16 cellular contexts compared by ENCODE assay signal in genomic region chr3:16334909-16335308, GRCh38.
DNase-seq lines count a peak whose midpoint lies in the region; ATAC-seq and TF ChIP-seq lines count a peak whose summit lies in the region.
"Had no signal": no experiment of that assay in that cellular context is flagged by ENCODE, and none has a peak within 500 bp of the region (broad histone marks: within the 10 kb centered on the region; RNA-seq: fewer than 3 reads in every experiment).

No MANE protein-coding gene starts in this region.

- no peaks in the 10 kb centered on the region for H3K27me3 Mint-ChIP-seq in activated naive CD4-positive, alpha-beta T cell treated with anti-CD3 and anti-CD28 coated beads, Interleukin-2, amount 50 U/mL, for 24 hours
- no peaks in the 10 kb centered on the region for H3K27me3 Mint-ChIP-seq in activated naive CD8-positive, alpha-beta T cell
- no peaks in the 10 kb centered on the region for H3K27me3 Mint-ChIP-seq in T-helper 2 cell treated with Interferon-gamma antibody and Interleukin-4, amounts not matched to agents 5 μg/mL and 100 μg/mL, for 36 hours (ENCODE audit: low read depth)

- H3K4me3 Mint-ChIP-seq in activated naive CD4-positive, alpha-beta T cell treated with anti-CD3 and anti-CD28 coated beads, Interleukin-2, amount 50 U/mL, for 24 hours, result peak overlapping the region; percentile 12
- H3K4me3 Mint-ChIP-seq in activated naive CD8-positive, alpha-beta T cell, result no peak overlapping the region
- H3K4me3 Mint-ChIP-seq in T-helper 2 cell treated with Interferon-gamma antibody and Interleukin-4, amounts not matched to agents 5 μg/mL and 100 μg/mL, for 36 hours, result no peak overlapping the region
- H3K4me3 Mint-ChIP-seq: GM23338, mesothelial cell of epicardium had no signal

- peaks cover 13% of the 10 kb centered on the region for H3K9me3 Mint-ChIP-seq in activated naive CD4-positive, alpha-beta T cell treated with anti-CD3 and anti-CD28 coated beads, Interleukin-2, amount 50 U/mL, for 24 hours
- peaks cover 10% of the 10 kb centered on the region for H3K9me3 Mint-ChIP-seq in activated naive CD8-positive, alpha-beta T cell (ENCODE audit: low read depth)
- H3K9me3 Mint-ChIP-seq in T-helper 2 cell treated with Interferon-gamma antibody and Interleukin-4, amounts not matched to agents 5 μg/mL and 100 μg/mL, for 36 hours, result peaks cover 16% of the 10 kb centered on the region

- H3K9me3 ChIP-seq in thoracic aorta, result no peaks in the 10 kb centered on the region
- H3K9me3 ChIP-seq: pancreas had no signal

- peaks cover 17 to 46% of the 10 kb centered on the region in 2 donors for H3K4me1 ChIP-seq in thoracic aorta (ENCODE audit: control insufficient read depth in 1 of 2, low read depth in 2 of 2)
- H3K4me1 ChIP-seq: pancreas had no signal

- H3K36me3 ChIP-seq in thoracic aorta, result no peaks in the 10 kb centered on the region
- H3K36me3 ChIP-seq: pancreas had no signal

- no peak for ATAC-seq in thoracic aorta (ENCODE audit: insufficient number of reproducible peaks, low FRiP score, low read depth)
- ATAC-seq: GM23338, pancreas, upper lobe of right lung had no signal

- TF ChIP-seq CTCF in foreskin fibroblast (IDR thresholded peaks at IDR 0.05; ENCODE audit: low read depth, low read length) (no peak), thoracic aorta (IDR thresholded peaks at IDR 0.05) (no peak)

- H3K27me3 ChIP-seq in thoracic aorta (replicated peaks; ENCODE audit: insufficient read depth), result no peaks in the 10 kb centered on the region
- H3K27me3 ChIP-seq: pancreas, upper lobe of right lung had no signal

- peak overlapping the region; percentile 8 to 49 for H3K27ac ChIP-seq in thoracic aorta
- H3K27ac ChIP-seq: pancreas, upper lobe of right lung had no signal

- H3K36me3 Mint-ChIP-seq in activated naive CD4-positive, alpha-beta T cell treated with anti-CD3 and anti-CD28 coated beads, Interleukin-2, amount 50 U/mL, for 24 hours, result peaks cover 40% of the 10 kb centered on the region
- peaks cover 42% of the 10 kb centered on the region for H3K36me3 Mint-ChIP-seq in activated naive CD8-positive, alpha-beta T cell
- H3K36me3 Mint-ChIP-seq in T-helper 2 cell treated with Interferon-gamma antibody and Interleukin-4, amounts not matched to agents 5 μg/mL and 100 μg/mL, for 36 hours (ENCODE audit: low read depth), result peaks cover 71% of the 10 kb centered on the region

- peaks cover 68% of the 10 kb centered on the region for H3K4me1 Mint-ChIP-seq in activated naive CD4-positive, alpha-beta T cell treated with anti-CD3 and anti-CD28 coated beads, Interleukin-2, amount 50 U/mL, for 24 hours
- H3K4me1 Mint-ChIP-seq in activated naive CD8-positive, alpha-beta T cell (ENCODE audit: low read depth), result peaks cover 59% of the 10 kb centered on the region
- H3K4me1 Mint-ChIP-seq in T-helper 2 cell treated with Interferon-gamma antibody and Interleukin-4, amounts not matched to agents 5 μg/mL and 100 μg/mL, for 36 hours (ENCODE audit: low read depth), result peaks cover 27% of the 10 kb centered on the region
- H3K4me1 Mint-ChIP-seq: mesothelial cell of epicardium had no signal

- no peak for DNase-seq in activated naive CD4-positive, alpha-beta T cell treated with Interleukin-2 at 50 U/mL for 16 hours
- DNase-seq in foreskin fibroblast (peak; percentile 57 to 58), thoracic aorta (ENCODE audit: low spot score) (no peak), T1000 (lab: John Stamatoyannopoulos, UW) (no peak), ureter (ENCODE audit: low spot score) (no peak)
- DNase-seq in T-helper 2 cell treated with Interferon-gamma antibody and Interleukin-4, amounts not matched to agents 5 μg/mL and 100 μg/mL, for 36 hours (ENCODE audit: low spot score), result no peak
- DNase-seq: amniotic stem cell, islet precursor cell, KG1, NCI-H526, pancreas, upper lobe of right lung had no signal

- H3K4me3 ChIP-seq in foreskin fibroblast (ENCODE audit: low read depth in 1 of 2, low read length in 2 of 2) (no peak overlapping the region), thoracic aorta (no peak overlapping the region)
- H3K4me3 ChIP-seq: GM23338, pancreas, upper lobe of right lung had no signal

- H3K27ac Mint-ChIP-seq in activated naive CD4-positive, alpha-beta T cell treated with anti-CD3 and anti-CD28 coated beads, Interleukin-2, amount 50 U/mL, for 24 hours, result peak overlapping the region; percentile 94
- H3K27ac Mint-ChIP-seq in activated naive CD8-positive, alpha-beta T cell, result peak overlapping the region; percentile 56
- no peak overlapping the region for H3K27ac Mint-ChIP-seq in T-helper 2 cell treated with Interferon-gamma antibody and Interleukin-4, amounts not matched to agents 5 μg/mL and 100 μg/mL, for 36 hours
- H3K27ac Mint-ChIP-seq: mesothelial cell of epicardium had no signal

Comparison
In these comparisons a context has a peak if more than half of its experiments do, and no peak if none do; other contexts are left out.
1. DNase-seq: peak in foreskin fibroblast (2 of 2); none in activated naive CD4-positive, alpha-beta T cell treated with Interleukin-2 at 50 U/mL for 16 hours (single experiment), thoracic aorta (single experiment), T-helper 2 cell treated with Interferon-gamma antibody and Interleukin-4, amounts not matched to agents 5 μg/mL and 100 μg/mL, for 36 hours (single experiment), T1000 (single experiment) and ureter (single experiment).